8 cellular contexts compared by ENCODE assay signal in the genomic region with DNA sequence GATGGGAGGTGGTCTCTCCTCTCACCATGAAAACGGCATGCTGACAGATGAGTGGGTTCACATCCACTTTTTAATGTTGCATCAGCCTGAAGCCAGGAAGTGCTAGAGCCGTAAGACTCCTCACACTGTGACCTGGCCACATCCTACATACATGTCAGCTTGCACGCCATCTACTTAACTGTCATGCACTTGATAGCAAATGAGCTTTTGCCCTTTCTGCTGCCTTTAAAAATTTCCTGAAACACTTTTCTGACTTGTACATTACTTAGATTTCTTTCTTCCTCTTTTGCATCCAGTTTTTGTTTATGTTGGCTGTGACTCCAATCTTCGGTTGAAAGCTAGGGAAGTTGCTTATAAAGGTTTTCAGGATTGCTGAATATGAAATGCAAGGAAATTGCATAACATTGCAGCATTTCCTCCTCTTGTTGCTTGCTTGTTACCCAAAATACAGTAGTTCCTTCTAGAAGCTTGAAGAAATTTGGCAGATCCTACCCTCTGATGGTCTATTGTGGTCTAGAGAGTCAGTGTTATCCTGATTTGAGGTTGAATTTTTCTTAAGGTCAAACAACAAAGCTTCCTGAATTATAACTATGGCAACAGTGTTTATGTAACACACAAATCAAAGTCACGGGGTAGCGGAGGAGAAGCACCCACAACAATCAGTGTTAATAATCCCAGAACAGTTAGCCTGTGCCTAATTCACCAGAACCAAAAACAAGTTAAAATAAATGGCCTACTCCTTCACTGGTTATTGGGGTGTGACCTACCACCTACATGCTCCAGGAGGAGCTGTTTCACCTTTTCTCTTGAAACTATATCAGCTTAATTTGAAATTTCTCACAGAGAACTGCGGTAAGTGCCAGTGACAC.
A peak's percentile ranks its signal among the peaks of the same experiment; 100 is the strongest.
DNase-seq lines count a peak whose midpoint lies in the region; ATAC-seq and TF ChIP-seq lines count a peak whose summit lies in the region.

No MANE protein-coding gene starts in this region.

- no peak for TF ChIP-seq POLR2A in esophagus squamous epithelium (IDR thresholded peaks at IDR 0.05)

- no peak overlapping the region for H2AFZ ChIP-seq in neural progenitor cell (replicated peaks)

- no peaks in the 10 kb centered on the region for H3K9me3 Mint-ChIP-seq in neural progenitor cell

- H3K27me3 ChIP-seq in esophagus squamous epithelium (no peaks in the 10 kb centered on the region), neural progenitor cell (no peaks in the 10 kb centered on the region), HAP-1 (ENCODE audit: low read depth) (no peaks in the 10 kb centered on the region)

- DNase-seq in AG04449 (ENCODE audit: low read depth, low spot score): peak; percentile 41
- peak; percentile 23 for DNase-seq in NCI-H2196 (lab: John Stamatoyannopoulos, UW; ENCODE audit: unreplicated experiment)
- DNase-seq in activated CD8-positive, alpha-beta memory T cell treated with anti-CD3 and anti-CD28 coated beads, Interleukin-2, amount 50 U/mL, for 1 hour (ENCODE audit: extremely low read depth): peak; percentile 23
- peak; percentile 19 for DNase-seq in esophagus squamous epithelium (lab: John Stamatoyannopoulos, UW)
- DNase-seq in neural progenitor cell (ENCODE audit: low spot score): peak; percentile 30
- no peak for DNase-seq in HAP-1 (ENCODE audit: low spot score in 2 of 2)

- H3K27me3 Mint-ChIP-seq in neural progenitor cell (ENCODE audit: insufficient read depth, low read depth): peaks cover 4% of the 10 kb centered on the region

- WGBS in esophagus squamous epithelium, 2 donors: 29 to 40% methylated on average over 7 of the region's 7 CpGs

- CTCF ChIA-PET in AG04449 (lab: Yijun Ruan, JAX): interaction anchor here (0.8 to 2.8 kb wide), 16 partner anchors 10 to 1168 kb away, joined by 3 to 11 read pairs (median 4); a partner anchor contains a TSS

- peaks cover 20% of the 10 kb centered on the region for H3K4me1 Mint-ChIP-seq in neural progenitor cell

- H3K36me3 ChIP-seq in esophagus squamous epithelium (no peaks in the 10 kb centered on the region), neural progenitor cell (no peaks in the 10 kb centered on the region), HAP-1 (replicated peaks) (no peaks in the 10 kb centered on the region)

- TF ChIP-seq CTCF in AG04449 (IDR thresholded peaks at IDR 0.05; ENCODE audit: insufficient read depth, low read length, missing control alignments) (peak; percentile 39), esophagus squamous epithelium (IDR thresholded peaks at IDR 0.05) (peak; percentile 42 to 77 (median 58)), neural progenitor cell (IDR thresholded peaks at IDR 0.05) (peak; percentile 63)

- H3K27ac ChIP-seq in esophagus squamous epithelium: peak overlapping the region in 3 of 4 donors; percentile 52 to 75 (median 67)
- H3K27ac ChIP-seq in neural progenitor cell: no peak overlapping the region

- H3K27ac Mint-ChIP-seq in neural progenitor cell: no peak overlapping the region

- POLR2A ChIA-PET in AG04449 (lab: Yijun Ruan, JAX): interaction anchor here (0.6 to 1.3 kb wide), 4 partner anchors 19 to 59 kb away, joined by 3 to 4 read pairs (median 4); no protein-coding TSS in a partner anchor

- H3K79me2 ChIP-seq in neural progenitor cell (ENCODE audit: low read depth): no peaks in the 10 kb centered on the region

- H3K4me2 ChIP-seq in neural progenitor cell: no peak overlapping the region

- H3K4me3 ChIP-seq in AG04449 (ENCODE audit: low read depth, low read length) (no peak overlapping the region), esophagus squamous epithelium (no peak overlapping the region), neural progenitor cell (no peak overlapping the region), HAP-1 (no peak overlapping the region)

- H3K4me1 ChIP-seq in esophagus squamous epithelium (peaks cover 6 to 41% (median 10%) of the 10 kb centered on the region in 3 donors), neural progenitor cell (peaks cover 14% of the 10 kb centered on the region), HAP-1 (no peaks in the 10 kb centered on the region)

- no peak overlapping the region for H3K9ac ChIP-seq in neural progenitor cell

- no peaks in the 10 kb centered on the region for H3K9me3 ChIP-seq in esophagus squamous epithelium
- H3K9me3 ChIP-seq in neural progenitor cell (ENCODE audit: low read depth): no peaks in the 10 kb centered on the region
- no peaks in the 10 kb centered on the region for H3K9me3 ChIP-seq in HAP-1

- H3K4me3 Mint-ChIP-seq in neural progenitor cell: no peak overlapping the region

- intact Hi-C loops in esophagus squamous epithelium (cut with DNase I): no loop called here

- no peaks in the 10 kb centered on the region for H3F3A ChIP-seq in neural progenitor cell (ENCODE audit: low read depth)

- ATAC-seq in GM18498 (IDR thresholded peaks at IDR 0.05; ENCODE audit: unreplicated experiment) (peak; percentile 68), HG02840 (IDR thresholded peaks at IDR 0.05; ENCODE audit: low FRiP score, unreplicated experiment) (peak; percentile 64)

- no peaks in the 10 kb centered on the region for H3K36me3 Mint-ChIP-seq in neural progenitor cell

- in situ Hi-C loops in HAP-1 (cut with MboI; ENCODE audit: low sequenced_read_pairs): no loop called here

- no peaks in the 10 kb centered on the region for H4K20me1 ChIP-seq in neural progenitor cell (ENCODE audit: low read depth)

Comparison
In these comparisons a context has a peak if more than half of its experiments do, and no peak if none do; other contexts are left out.
1. DNase-seq: peak in AG04449 (single experiment), NCI-H2196 (single experiment), activated CD8-positive, alpha-beta memory T cell treated with anti-CD3 and anti-CD28 coated beads, Interleukin-2, amount 50 U/mL, for 1 hour (single experiment), esophagus squamous epithelium (single experiment) and neural progenitor cell (single experiment); none in HAP-1 (0 of 2).
2. Peak in every context shown above with its lines, with median percentiles within 50 percentile points of each other: CTCF ChIP-seq.